In genomic region chr3:128726691-128727031, GRCh38 we compare ENCODE assay signal across 8 cellular contexts. TPM values are rescaled to one million over a fixed set of nuclear protein-coding genes. Genes with fewer than 3 reads are reported as not detected.
DNase-seq lines count a peak whose midpoint lies in the region; ATAC-seq and TF ChIP-seq lines count a peak whose summit lies in the region.

No MANE protein-coding gene starts in this region.

- ATAC-seq in left lung, result peak; percentile 72
- no peak for ATAC-seq in GM18861 (IDR thresholded peaks at IDR 0.05; ENCODE audit: unreplicated experiment)

- H3K4me1 Mint-ChIP-seq in activated CD4-positive, alpha-beta T cell treated with anti-CD3 and anti-CD28 coated beads, Interleukin-2, amount 10 ng/mL, durations not matched to agents 24 days and 14 days, result peaks cover 46% of the 10 kb centered on the region
- peaks cover 73% of the 10 kb centered on the region for H3K4me1 Mint-ChIP-seq in dendritic cell treated with granulocyte-macrophage colony-stimulating factor and Interleukin-4, amounts not matched to agents 40 ng/mL and 50 ng/mL, for 4 days (ENCODE audit: low read depth)

- H3K4me3 Mint-ChIP-seq in activated CD4-positive, alpha-beta T cell treated with anti-CD3 and anti-CD28 coated beads, Interleukin-2, amount 10 ng/mL, durations not matched to agents 24 days and 14 days, result peak overlapping the region; percentile 92
- H3K4me3 Mint-ChIP-seq in dendritic cell treated with granulocyte-macrophage colony-stimulating factor and Interleukin-4, amounts not matched to agents 40 ng/mL and 50 ng/mL, for 4 days, result peak overlapping the region; percentile 97

- intact Hi-C loops in activated CD4-positive, alpha-beta T cell treated with anti-CD3 and anti-CD28 coated beads, Interleukin-2, amount 10 ng/mL, durations not matched to agents 24 days and 14 days (cut with micrococcal nuclease), result loop anchor here (1.0 to 2.0 kb wide), 7 partner anchors 46 to 153 kb away; partner anchors contain the start of genes ACAD9 and RPN1
- intact Hi-C loops in dendritic cell treated with granulocyte-macrophage colony-stimulating factor and Interleukin-4, amounts not matched to agents 40 ng/mL and 50 ng/mL, for 4 days (cut with micrococcal nuclease), result loop anchor here (1.0 kb wide), 1 partner anchor 46 kb away; no protein-coding TSS in a partner anchor
- intact Hi-C loops in left lung (cut with DNase I), result no loop called here

- no peaks in the 10 kb centered on the region for H3K9me3 Mint-ChIP-seq in activated CD4-positive, alpha-beta T cell treated with anti-CD3 and anti-CD28 coated beads, Interleukin-2, amount 10 ng/mL, durations not matched to agents 24 days and 14 days
- no peaks in the 10 kb centered on the region for H3K9me3 Mint-ChIP-seq in dendritic cell treated with granulocyte-macrophage colony-stimulating factor and Interleukin-4, amounts not matched to agents 40 ng/mL and 50 ng/mL, for 4 days

- DNase-seq in NCI-H345 (lab: John Stamatoyannopoulos, UW) (peak; percentile 9), NCI-H345 treated with DMSO at 0.1 percent for 48 hours (lab: John Stamatoyannopoulos, UW; ENCODE audit: unreplicated experiment) (no peak), left lung (peak; percentile 86 to 91)
- peak; percentile 82 for DNase-seq in activated CD4-positive, alpha-beta T cell treated with anti-CD3 and anti-CD28 coated beads, Interleukin-2, amount 10 ng/mL, durations not matched to agents 24 days and 14 days
- peak; percentile 60 to 64 for DNase-seq in stimulated activated CD4-positive, alpha-beta T cell treated with anti-CD3 and anti-CD28 coated beads, Interleukin-2, amount 100 ng/mL, for 24 hours

- H3K27me3 ChIP-seq in HUES64 (ENCODE audit: insufficient read depth, low read length) (no peaks in the 10 kb centered on the region), left lung (no peaks in the 10 kb centered on the region)

- H3K9me3 ChIP-seq in HUES64 (ENCODE audit: insufficient read depth, low read depth, low read length) (no peaks in the 10 kb centered on the region), left lung (no peaks in the 10 kb centered on the region)

- peak overlapping the region; percentile 89 for H3K27ac ChIP-seq in HUES64 (ENCODE audit: low read depth, low read length)
- peak overlapping the region; percentile 89 to 96 for H3K27ac ChIP-seq in left lung

- peaks cover 2% of the 10 kb centered on the region for H3K27me3 Mint-ChIP-seq in activated CD4-positive, alpha-beta T cell treated with anti-CD3 and anti-CD28 coated beads, Interleukin-2, amount 10 ng/mL, durations not matched to agents 24 days and 14 days
- no peaks in the 10 kb centered on the region for H3K27me3 Mint-ChIP-seq in dendritic cell treated with granulocyte-macrophage colony-stimulating factor and Interleukin-4, amounts not matched to agents 40 ng/mL and 50 ng/mL, for 4 days

- WGBS in HUES64, result under 1% methylated on average over 24 of the region's 24 CpGs

- peaks cover 29% of the 10 kb centered on the region for H3K36me3 Mint-ChIP-seq in activated CD4-positive, alpha-beta T cell treated with anti-CD3 and anti-CD28 coated beads, Interleukin-2, amount 10 ng/mL, durations not matched to agents 24 days and 14 days (ENCODE audit: low read depth)
- H3K36me3 Mint-ChIP-seq in dendritic cell treated with granulocyte-macrophage colony-stimulating factor and Interleukin-4, amounts not matched to agents 40 ng/mL and 50 ng/mL, for 4 days (ENCODE audit: low read depth), result peaks cover 30% of the 10 kb centered on the region

- peak overlapping the region; percentile 89 for H3K9ac ChIP-seq in HUES64 (ENCODE audit: low read depth, low read length)

- H3K27ac Mint-ChIP-seq in activated CD4-positive, alpha-beta T cell treated with anti-CD3 and anti-CD28 coated beads, Interleukin-2, amount 10 ng/mL, durations not matched to agents 24 days and 14 days, result peak overlapping the region; percentile 81
- peak overlapping the region; percentile 94 for H3K27ac Mint-ChIP-seq in dendritic cell treated with granulocyte-macrophage colony-stimulating factor and Interleukin-4, amounts not matched to agents 40 ng/mL and 50 ng/mL, for 4 days

- H3K36me3 ChIP-seq in HUES64 (ENCODE audit: insufficient read depth, low read length), result no peaks in the 10 kb centered on the region
- no peaks in the 10 kb centered on the region for H3K36me3 ChIP-seq in left lung

- H3K4me3 ChIP-seq in HUES64 (ENCODE audit: low read length) (peak overlapping the region; percentile 88), left lung (peak overlapping the region; percentile 84 to 95)

- TF ChIP-seq CTCF in left lung (IDR thresholded peaks at IDR 0.05), result no peak

- H3K4me1 ChIP-seq in HUES64 (ENCODE audit: insufficient read depth, low read length) (peaks cover 24% of the 10 kb centered on the region), left lung (peaks cover 34 to 52% of the 10 kb centered on the region in 2 donors)

RNA-seq across cellular contexts. Expression of gene RAB7A, which starts 0.7 kb away (rescaled TPM):
- 95.4 TPM for polyA plus RNA-seq in HUES64 (2013, experiment 1 of 2)
- polyA plus RNA-seq in HUES64 (2013, experiment 2 of 2), result 110 TPM
- 338 and 361 TPM in 2 replicates for total RNA-seq in activated CD4-positive, alpha-beta T cell treated with anti-CD3 and anti-CD28 coated beads, Interleukin-2, amount 10 ng/mL, durations not matched to agents 24 days and 14 days
- total RNA-seq in left lung, result 100 to 1,000 TPM; 253 to 336 TPM

Comparison
In these comparisons a context has a peak if more than half of its experiments do, and no peak if none do; other contexts are left out.
1. intact Hi-C loops: an anchor here in activated CD4-positive, alpha-beta T cell treated with anti-CD3 and anti-CD28 coated beads, Interleukin-2, amount 10 ng/mL, durations not matched to agents 24 days and 14 days (1.0 to 2.0 kb wide) and dendritic cell treated with granulocyte-macrophage colony-stimulating factor and Interleukin-4, amounts not matched to agents 40 ng/mL and 50 ng/mL, for 4 days (1.0 kb wide); none called in left lung.